1 cellular context compared by ENCODE assay signal in the genomic region with DNA sequence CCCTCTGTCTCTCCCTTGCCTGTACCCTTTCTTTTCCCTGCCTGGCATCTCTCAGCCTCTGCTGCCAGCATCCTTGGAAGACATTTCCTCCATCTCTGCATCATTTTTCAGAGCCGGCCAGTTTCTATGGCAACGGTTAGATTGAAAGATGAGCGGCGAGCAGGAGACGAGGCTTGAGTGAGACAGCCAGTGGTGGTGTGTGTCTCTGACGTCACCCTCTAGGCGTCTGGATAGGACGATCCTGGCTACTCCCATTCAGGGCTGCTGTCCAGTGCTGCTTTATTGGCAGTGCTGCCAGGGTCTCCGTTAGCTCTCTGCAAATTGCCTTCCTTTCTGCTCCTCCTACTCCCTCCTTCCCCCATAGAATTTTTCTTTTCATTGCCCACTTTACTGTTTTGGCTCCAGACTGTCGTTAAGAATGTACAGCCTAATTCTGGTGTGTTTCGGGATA.
A peak's percentile ranks its signal among the peaks of the same experiment; 100 is the strongest.
TF ChIP-seq lines count a peak whose summit lies in the region.

No MANE protein-coding gene starts in this region.

TF ChIP-seq in HEK293, 187 proteins besides CTCF, POLR2A, EP300 and RAD21 (continued from another document):
- TF ChIP-seq REST (tag by site-specific recombination; IDR thresholded peaks at IDR 0.05), result peak; percentile 97
TF ChIP-seq in HEK293: peak in this region for 7.
